In the genomic region with DNA sequence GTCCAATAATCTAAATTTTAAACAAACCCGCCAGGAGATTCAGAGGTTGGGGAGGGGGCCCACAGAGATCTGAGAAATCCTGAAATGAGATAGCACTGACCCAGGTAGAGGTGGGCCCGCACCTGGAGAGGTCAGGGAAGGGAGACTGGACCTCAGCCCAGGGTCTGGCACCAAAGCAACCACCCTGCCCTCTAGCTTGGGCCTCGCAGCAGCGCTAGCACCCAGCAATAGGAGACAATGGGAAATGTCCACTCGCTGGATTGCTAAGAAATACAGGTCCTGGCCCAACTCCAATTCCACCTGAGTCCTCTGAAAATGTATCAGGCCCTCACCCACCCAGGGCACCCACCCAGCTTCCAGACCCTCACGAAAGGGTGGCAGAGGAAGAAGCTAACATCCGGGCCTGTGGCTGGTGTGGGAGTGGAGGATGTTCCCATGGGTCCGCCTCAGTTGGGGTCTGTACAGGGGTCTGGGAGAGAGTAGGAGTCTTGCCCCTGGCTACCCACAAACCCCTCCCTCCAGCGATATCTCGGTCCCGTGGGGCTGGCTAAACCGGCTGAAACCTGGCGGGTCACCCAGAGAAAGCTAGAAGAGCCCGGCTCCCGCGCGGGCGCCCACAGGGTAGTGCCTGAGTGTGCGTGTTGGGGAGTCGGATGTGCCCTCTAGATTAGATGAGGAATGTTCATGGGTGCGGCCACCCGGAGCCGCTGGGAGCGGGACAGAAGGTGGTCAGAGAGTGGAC, we compare ENCODE assay signal across 9 cellular contexts. TPM values are rescaled to one million over a fixed set of nuclear protein-coding genes. Genes with fewer than 3 reads are reported as not detected.
A peak's percentile ranks its signal among the peaks of the same experiment; 100 is the strongest.
DNase-seq lines count a peak whose midpoint lies in the region; ATAC-seq and TF ChIP-seq lines count a peak whose summit lies in the region.
"Had no signal": no experiment of that assay in that cellular context is flagged by ENCODE, and none has a peak within 500 bp of the region (broad histone marks: within the 10 kb centered on the region; RNA-seq: fewer than 3 reads in every experiment).

No MANE protein-coding gene starts in this region.

- H3K27me3 Mint-ChIP-seq in H9 (ENCODE audit: low read depth) = peaks cover 58% of the 10 kb centered on the region
- H3K27me3 Mint-ChIP-seq in activated naive CD8-positive, alpha-beta T cell treated with anti-CD3 and anti-CD28 coated beads for 36 hours = peaks cover 20% of the 10 kb centered on the region
- H3K27me3 Mint-ChIP-seq in immature natural killer cell (ENCODE audit: low read depth in 3 of 3) = peaks cover 7 to 16% (median 15%) of the 10 kb centered on the region in 3 donors

- ATAC-seq in HG03139 (IDR thresholded peaks at IDR 0.05; ENCODE audit: unreplicated experiment) = no peak
- no peak for ATAC-seq in GM19351 (IDR thresholded peaks at IDR 0.05; ENCODE audit: unreplicated experiment)

- no CpG with 5 or more reads among the region's 24 CpGs for WGBS in H9 (ENCODE audit: extremely low coverage, insufficient read length, low lambda C conversion rate)

- H3K18ac ChIP-seq in H9 (ENCODE audit: insufficient read length, low read depth, low read length) = no peak overlapping the region

- H4K8ac ChIP-seq in H9 (replicated peaks; ENCODE audit: insufficient read length, low read depth, low read length) = no peak overlapping the region

- H3K27ac ChIP-seq in H9 (ENCODE audit: insufficient read length, low read depth, low read length) (no peak overlapping the region), skeletal muscle tissue (ENCODE audit: low read depth, low read length) (no peak overlapping the region)

- H2BK20ac ChIP-seq in H9 (ENCODE audit: low read depth, low read length, poor library complexity, severe bottlenecking) = no peak overlapping the region

- no peaks in the 10 kb centered on the region for H3K36me3 ChIP-seq in skeletal muscle tissue (ENCODE audit: control insufficient read depth in 3 of 3, insufficient read depth in 3 of 3, low read length in 3 of 3)
- H3K36me3 ChIP-seq: HAP-1 had no signal

- H3K4me1 ChIP-seq in H9 (ENCODE audit: insufficient read depth, low read length) (no peaks in the 10 kb centered on the region), skeletal muscle tissue (ENCODE audit: control insufficient read depth in 3 of 3, insufficient read depth in 3 of 3, low read length in 3 of 3) (peaks cover 0 to 10% (median 7%) of the 10 kb centered on the region in 3 donors)

- H3K79me2 ChIP-seq in H9 (ENCODE audit: insufficient read depth, low read length) = no peaks in the 10 kb centered on the region

- H3K4me2 ChIP-seq in H9 (ENCODE audit: insufficient read depth, insufficient read length, low read length) = peak overlapping the region; percentile 61

- H2AFZ ChIP-seq in H9 (ENCODE audit: low read length) = no peak overlapping the region

- H3K56ac ChIP-seq in H9 (ENCODE audit: insufficient read length, low read depth, low read length) = no peak overlapping the region

- H3K9me3 ChIP-seq in H9 (ENCODE audit: control insufficient read depth, low read depth, low read length) = no peaks in the 10 kb centered on the region
- H3K9me3 ChIP-seq in skeletal muscle tissue (ENCODE audit: control insufficient read depth in 3 of 3, low read length in 3 of 3) = no peaks in the 10 kb centered on the region
- H3K9me3 ChIP-seq: HAP-1 had no signal

- no peak overlapping the region for H3K23ac ChIP-seq in H9 (ENCODE audit: insufficient read length, low read depth, low read length)

- no peak overlapping the region for H3K4ac ChIP-seq in H9 (ENCODE audit: low read depth, low read length)

- H3K9me3 Mint-ChIP-seq in H9 (0 out of 5 replicates have a peak, but pooled peaks cover 0 to 2% of the 10 kb centered on the region in 2 experiments), immature natural killer cell (peaks cover 0 to 1% (median 0%) of the 10 kb centered on the region in 6 donors)
- no peaks in the 10 kb centered on the region for H3K9me3 Mint-ChIP-seq in activated naive CD8-positive, alpha-beta T cell treated with anti-CD3 and anti-CD28 coated beads for 36 hours

- H2BK120ac ChIP-seq in H9 (ENCODE audit: low read depth, low read length, poor library complexity, severe bottlenecking) = no peak overlapping the region

- peak overlapping the region in 2 of 3 donors; percentile 57 to 66 for H3K4me3 ChIP-seq in skeletal muscle tissue (ENCODE audit: low read length in 3 of 3)

- no peak for DNase-seq in H9
- no peak for DNase-seq in activated naive CD8-positive, alpha-beta T cell treated with anti-CD3 and anti-CD28 coated beads for 36 hours
- no peak for DNase-seq in immature natural killer cell
- no peak for DNase-seq in NCI-H1436 (lab: John Stamatoyannopoulos, UW)
- DNase-seq in SHP77 (lab: John Stamatoyannopoulos, UW) = no peak

- peaks cover 9 to 17% of the 10 kb centered on the region in 2 experiments for H3K4me1 Mint-ChIP-seq in H9
- peaks cover 17% of the 10 kb centered on the region for H3K4me1 Mint-ChIP-seq in activated naive CD8-positive, alpha-beta T cell treated with anti-CD3 and anti-CD28 coated beads for 36 hours
- peaks cover 5 to 6% of the 10 kb centered on the region in 2 donors for H3K4me1 Mint-ChIP-seq in immature natural killer cell

- no peak overlapping the region for H4K91ac ChIP-seq in H9 (ENCODE audit: insufficient read length, low read depth, low read length)

- H2BK5ac ChIP-seq in H9 (ENCODE audit: insufficient read length, low read length) = no peak overlapping the region

- H3K79me1 ChIP-seq in H9 (ENCODE audit: insufficient read depth, low read depth, low read length, poor library complexity, severe bottlenecking) = no peaks in the 10 kb centered on the region

- H3K36me3 Mint-ChIP-seq in H9 (ENCODE audit: insufficient read depth in 1 of 3, low read depth in 3 of 3) (no peaks in the 10 kb centered on the region), immature natural killer cell (no peaks in the 10 kb centered on the region)
- H3K36me3 Mint-ChIP-seq in activated naive CD8-positive, alpha-beta T cell treated with anti-CD3 and anti-CD28 coated beads for 36 hours = no peaks in the 10 kb centered on the region

- no peak overlapping the region for H3K9ac ChIP-seq in H9 (ENCODE audit: extremely low read depth, insufficient read length, low read length)
- no peak overlapping the region for H3K9ac ChIP-seq in skeletal muscle tissue (ENCODE audit: low read depth in 1 of 3, low read length in 3 of 3)

- no peak overlapping the region for H4K5ac ChIP-seq in H9 (ENCODE audit: insufficient read length, low read depth, low read length)

- peak overlapping the region; percentile 73 to 90 for H3K4me3 Mint-ChIP-seq in H9
- H3K4me3 Mint-ChIP-seq in activated naive CD8-positive, alpha-beta T cell treated with anti-CD3 and anti-CD28 coated beads for 36 hours = peak overlapping the region; percentile 76
- H3K4me3 Mint-ChIP-seq in immature natural killer cell = peak overlapping the region; percentile 51 to 78 (median 71)

- peaks cover 5% of the 10 kb centered on the region for H3K23me2 ChIP-seq in H9 (ENCODE audit: insufficient read length, low read depth, low read length, poor library complexity, severe bottlenecking)

- TF ChIP-seq CTCF in H9 (conservative IDR thresholded peaks at IDR 0.05) = no peak

- H3T11ph ChIP-seq in H9 (ENCODE audit: low read length) = no peak overlapping the region

- H4K20me1 ChIP-seq in H9 (ENCODE audit: control insufficient read depth, insufficient read depth, insufficient read length) = no peaks in the 10 kb centered on the region

- no peak overlapping the region for H2BK15ac ChIP-seq in H9 (ENCODE audit: low read depth, low read length)

- H2AK5ac ChIP-seq in H9 (ENCODE audit: insufficient read length, low read length) = no peak overlapping the region

- peaks cover 15% of the 10 kb centered on the region; the same call in 1 of the 2 replicates for H3K27me3 ChIP-seq in H9 (ENCODE audit: insufficient read depth, low read length)
- peaks cover 17 to 22% (median 18%) of the 10 kb centered on the region in 3 donors for H3K27me3 ChIP-seq in skeletal muscle tissue (ENCODE audit: control insufficient read depth in 3 of 3, insufficient read depth in 3 of 3, low read length in 3 of 3)

- H3K27ac Mint-ChIP-seq in H9 = no peak overlapping the region
- no peak overlapping the region for H3K27ac Mint-ChIP-seq in activated naive CD8-positive, alpha-beta T cell treated with anti-CD3 and anti-CD28 coated beads for 36 hours
- H3K27ac Mint-ChIP-seq in immature natural killer cell = no peak overlapping the region

- no peak overlapping the region; the same call in 1 of the 2 replicates for H3K14ac ChIP-seq in H9 (ENCODE audit: insufficient read depth, low read length)

- no peak overlapping the region for H2BK12ac ChIP-seq in H9 (ENCODE audit: insufficient read length, low read depth, low read length)

RNA-seq across cellular contexts. Expression of a gene that starts 1.1 kb away (rescaled TPM):
- total RNA-seq in H9 (2021) (1.8 and 2.0 TPM in 2 replicates), skeletal muscle tissue (under 0.01 TPM)
- under 1 TPM; 0.34 to 0.54 TPM for total RNA-seq in activated naive CD8-positive, alpha-beta T cell treated with anti-CD3 and anti-CD28 coated beads for 36 hours
- under 1 TPM; 0.21 to 0.57 (median 0.33) TPM for polyA plus RNA-seq in immature natural killer cell

RNA-seq across cellular contexts. Expression of a gene that starts 38.3 kb away (rescaled TPM):
- total RNA-seq in H9 (2021) (18.0 and 19.2 TPM in 2 replicates), skeletal muscle tissue (37.1 TPM)
- 10 to 100 TPM; 16.2 to 17.1 TPM for total RNA-seq in activated naive CD8-positive, alpha-beta T cell treated with anti-CD3 and anti-CD28 coated beads for 36 hours
- polyA plus RNA-seq in immature natural killer cell = 100 to 1,000 TPM; 130 to 221 (median 136) TPM
